In genomic region chr5:181207960-181208253, GRCh38 we compare ENCODE assay signal across 9 cellular contexts. TPM values are rescaled to one million over a fixed set of nuclear protein-coding genes. Genes with fewer than 3 reads are reported as not detected.
DNase-seq lines count a peak whose midpoint lies in the region; ATAC-seq, FAIRE-seq and TF ChIP-seq lines count a peak whose summit lies in the region.
"Had no signal": no experiment of that assay in that cellular context is flagged by ENCODE, and none has a peak within 500 bp of the region (broad histone marks: within the 10 kb centered on the region; RNA-seq: fewer than 3 reads in every experiment).

No MANE protein-coding gene starts in this region.

- 10% methylated on average over 3 of the region's 3 CpGs for WGBS in A549 (ENCODE audit: missing lambda C conversion rate)
- 27 to 32% methylated on average over 3 of the region's 3 CpGs for WGBS in GM23248 (ENCODE audit: low coverage in 1 of 2, low lambda C conversion rate in 2 of 2, missing lambda C conversion rate in 2 of 2), 2 experiments

- no peak overlapping the region for H3K27ac ChIP-seq in A549
- peak overlapping the region; percentile 85 for H3K27ac ChIP-seq in GM23248

- H4K20me1 ChIP-seq in GM23248 (ENCODE audit: insufficient read depth), result no peaks in the 10 kb centered on the region

- H3K79me2 ChIP-seq in GM23248 (ENCODE audit: insufficient read depth), result no peaks in the 10 kb centered on the region

- POLR2A ChIA-PET in A549 (lab: Yijun Ruan, JAX), result interaction anchor here (0.6 to 6.7 kb wide), 6 partner anchors 9 to 402 kb away, joined by 3 to 159 read pairs (median 14); partner anchors contain the start of gene TRIM41
- POLR2A ChIA-PET in activated CD8-positive, alpha-beta T cell treated with anti-CD3 and anti-CD28 coated beads, Interleukin-2, amount 10 ng/mL, durations not matched to agents 7 days and 5 days (lab: Charles Lee), result interaction anchor here (1.0 to 5.3 kb wide), 8 partner anchors 8 to 377 kb away, joined by 3 to 40 read pairs (median 14); partner anchors contain the start of genes TRIM41 and TRIM52

- H3K9me2 ChIP-seq in GM23248 (ENCODE audit: insufficient read depth), result no peaks in the 10 kb centered on the region

- peaks cover 4% of the 10 kb centered on the region for H3K36me3 Mint-ChIP-seq in activated CD8-positive, alpha-beta T cell treated with anti-CD3 and anti-CD28 coated beads, Interleukin-2, amount 10 ng/mL, durations not matched to agents 7 days and 5 days (ENCODE audit: low read depth)
- H3K36me3 Mint-ChIP-seq in mesothelial cell of epicardium, result no peaks in the 10 kb centered on the region

- H3K27ac Mint-ChIP-seq in activated CD8-positive, alpha-beta T cell treated with anti-CD3 and anti-CD28 coated beads, Interleukin-2, amount 10 ng/mL, durations not matched to agents 7 days and 5 days, result peak overlapping the region; percentile 86
- no peak overlapping the region for H3K27ac Mint-ChIP-seq in mesothelial cell of epicardium

- CTCF ChIA-PET in A549 (lab: Yijun Ruan, JAX), result interaction anchor here (0.7 to 2.6 kb wide), 9 partner anchors 11 to 476 kb away, joined by 3 to 33 read pairs (median 4); no protein-coding TSS in a partner anchor
- CTCF ChIA-PET in activated CD8-positive, alpha-beta T cell treated with anti-CD3 and anti-CD28 coated beads, Interleukin-2, amount 10 ng/mL, durations not matched to agents 7 days and 5 days (lab: Charles Lee), result interaction anchor here (0.8 to 5.5 kb wide), 9 partner anchors 8 to 39 kb away, joined by 3 to 78 read pairs (median 8); partner anchors contain the start of gene TRIM41

- H3K4me1 Mint-ChIP-seq in activated CD8-positive, alpha-beta T cell treated with anti-CD3 and anti-CD28 coated beads, Interleukin-2, amount 10 ng/mL, durations not matched to agents 7 days and 5 days (ENCODE audit: low read depth), result peaks cover 40% of the 10 kb centered on the region
- peaks cover 22% of the 10 kb centered on the region for H3K4me1 Mint-ChIP-seq in mesothelial cell of epicardium

- no peak for TF ChIP-seq CTCF in A549 (IDR thresholded peaks at IDR 0.05)
- no peak for TF ChIP-seq CTCF in mesothelial cell of epicardium (IDR thresholded peaks at IDR 0.05; ENCODE audit: unreplicated experiment)

- TF ChIP-seq POLR2A in A549 (IDR thresholded peaks at IDR 0.05; ENCODE audit: low read length), result no peak

- ATAC-seq in A549, result no peak
- ATAC-seq in activated CD8-positive, alpha-beta T cell treated with anti-CD3 and anti-CD28 coated beads, Interleukin-2, amount 10 ng/mL, durations not matched to agents 7 days and 5 days, result no peak
- ATAC-seq in esophagus mucosa, result no peak

- H3K4me3 Mint-ChIP-seq in activated CD8-positive, alpha-beta T cell treated with anti-CD3 and anti-CD28 coated beads, Interleukin-2, amount 10 ng/mL, durations not matched to agents 7 days and 5 days, result peak overlapping the region; percentile 78
- H3K4me3 Mint-ChIP-seq in mesothelial cell of epicardium, result peak overlapping the region; percentile 73

- no peak for FAIRE-seq in A549 (lab: Jason Lieb, UNC)
- no peak for FAIRE-seq in urothelium cell line (lab: Jason Lieb, UNC)

- peaks cover 22% of the 10 kb centered on the region for H3K27me3 Mint-ChIP-seq in activated CD8-positive, alpha-beta T cell treated with anti-CD3 and anti-CD28 coated beads, Interleukin-2, amount 10 ng/mL, durations not matched to agents 7 days and 5 days (ENCODE audit: low read depth)
- H3K27me3 Mint-ChIP-seq in mesothelial cell of epicardium (ENCODE audit: low read depth), result peaks cover 38% of the 10 kb centered on the region

- H3F3A ChIP-seq in GM23248 (ENCODE audit: insufficient read depth), result peaks cover 22% of the 10 kb centered on the region

- H3K9me3 Mint-ChIP-seq in activated CD8-positive, alpha-beta T cell treated with anti-CD3 and anti-CD28 coated beads, Interleukin-2, amount 10 ng/mL, durations not matched to agents 7 days and 5 days (ENCODE audit: insufficient read depth), result no peaks in the 10 kb centered on the region
- H3K9me3 Mint-ChIP-seq in mesothelial cell of epicardium, result no peaks in the 10 kb centered on the region

- DNase-seq in A549 (ENCODE audit: low read depth in 1 of 2, low spot score in 1 of 2) (no peak), GM23248 (no peak), mesothelial cell of epicardium (ENCODE audit: low spot score in 2 of 2, unreplicated experiment in 2 of 2) (no peak), NCI-H748 treated with DMSO at 0.1 percent for 48 hours (lab: John Stamatoyannopoulos, UW) (no peak), cerebellum (ENCODE audit: low spot score) (no peak), urothelium cell line (ENCODE audit: low spot score) (no peak)
- DNase-seq in activated CD8-positive, alpha-beta T cell treated with anti-CD3 and anti-CD28 coated beads, Interleukin-2, amount 10 ng/mL, durations not matched to agents 7 days and 5 days, result no peak
- DNase-seq: NCI-H1417 treated with DMSO at 0.1 percent for 48 hours had no signal

- H3K9me3 ChIP-seq in A549 (no peaks in the 10 kb centered on the region), GM23248 (ENCODE audit: low read depth) (no peaks in the 10 kb centered on the region)

- H3K4me1 ChIP-seq in A549 (peaks cover 15% of the 10 kb centered on the region), GM23248 (ENCODE audit: insufficient read depth) (no peaks in the 10 kb centered on the region)

- no peak for TF ChIP-seq RAD21 in A549 (conservative IDR thresholded peaks at IDR 0.05 in 1 of 2, IDR thresholded peaks at IDR 0.05 in 1 of 2)

- H3K4me2 ChIP-seq in A549, result peak overlapping the region; percentile 44
- H3K4me2 ChIP-seq in GM23248 (ENCODE audit: unreplicated experiment), result no peak overlapping the region

- no peak overlapping the region for H2AFZ ChIP-seq in GM23248

- no peak overlapping the region; the same call in 1 of the 2 replicates for H3K9ac ChIP-seq in GM23248

- no peak overlapping the region for H3K4me3 ChIP-seq in A549
- peak overlapping the region; percentile 77; the same call in 1 of the 2 replicates for H3K4me3 ChIP-seq in GM23248

- TF ChIP-seq EP300 in A549 (IDR thresholded peaks at IDR 0.05), result no peak

- H3K36me3 ChIP-seq in GM23248 (ENCODE audit: low read depth), result no peaks in the 10 kb centered on the region

- H3K27me3 ChIP-seq in GM23248 (replicated peaks; ENCODE audit: insufficient read depth), result no peaks in the 10 kb centered on the region

- in situ Hi-C loops in GM23248 (cut with MboI), result no loop called here

TF ChIP-seq in A549, 52 proteins besides CTCF, POLR2A, EP300 and RAD21 (continues in another document):
- no peak for TF ChIP-seq RFX5 (IDR thresholded peaks at IDR 0.05)

RNA-seq across cellular contexts. Expression of gene TRIM7, which starts 2.9 kb away (rescaled TPM):
- polyA plus RNA-seq in A549 (2011; rRNA removed) (20.4 and 30.7 TPM in 2 replicates), A549 (2017; fragmentation: RNase III; extraction: RNeasy Plus Mini Kit Qiagen cat#74134 plus additional on column Dnase treatment) (21.8 to 23.2 TPM (median 23.1 TPM) in 3 replicates), GM23248 (2016; fragmentation: Nextera tagmentation; extraction: Ambion mirVana) (2.5 and 3.1 TPM in 2 replicates)
- 27.2 and 28.7 TPM in 2 replicates for polyA plus RNA-seq in A549 (2012; cell fraction: cytosol; rRNA removed)
- polyA plus RNA-seq in A549 (2012; cell fraction: nucleus; rRNA removed), result 20.4 and 25.4 TPM in 2 replicates
- 5.3 and 5.6 TPM in 2 replicates for polyA minus RNA-seq in A549 (2011; rRNA and poly(A)+ RNA removed)
- total RNA-seq in GM23248 (2014; rRNA removed; shearing (Covaris generic)), result 1.4 and 6.8 TPM in 2 replicates
- total RNA-seq in activated CD8-positive, alpha-beta T cell treated with anti-CD3 and anti-CD28 coated beads, Interleukin-2, amount 10 ng/mL, durations not matched to agents 7 days and 5 days, result 1 to 10 TPM; 1.1 to 1.5 TPM
- total RNA-seq in mesothelial cell of epicardium (0.57 to 0.72 TPM (median 0.62 TPM) in 3 replicates), esophagus mucosa (36.9 TPM), cerebellum (3.0 TPM)

RNA-seq across cellular contexts. Expression of gene TRIM41, which starts 15.2 kb away (rescaled TPM):
- polyA plus RNA-seq in A549 (2011; rRNA removed), result 17.0 and 22.7 TPM in 2 replicates
- polyA plus RNA-seq in A549 (2012; cell fraction: cytosol; rRNA removed), result 21.6 and 22.2 TPM in 2 replicates
- polyA plus RNA-seq in A549 (2012; cell fraction: nucleus; rRNA removed), result 73.3 and 77.6 TPM in 2 replicates
- polyA plus RNA-seq in A549 (2017; fragmentation: RNase III; extraction: RNeasy Plus Mini Kit Qiagen cat#74134 plus additional on column Dnase treatment), result 29.7 to 35.0 TPM (median 32.5 TPM) in 3 replicates
- 10.5 and 11.3 TPM in 2 replicates for polyA minus RNA-seq in A549 (2011; rRNA and poly(A)+ RNA removed)
- 17.5 and 18.6 TPM in 2 replicates for total RNA-seq in GM23248 (2014; rRNA removed; shearing (Covaris generic))
- 3.8 and 4.3 TPM in 2 replicates for polyA plus RNA-seq in GM23248 (2016; fragmentation: Nextera tagmentation; extraction: Ambion mirVana)
- 10 to 100 TPM; 40.0 to 44.7 TPM for total RNA-seq in activated CD8-positive, alpha-beta T cell treated with anti-CD3 and anti-CD28 coated beads, Interleukin-2, amount 10 ng/mL, durations not matched to agents 7 days and 5 days
- 27.9 to 28.1 TPM (median 27.9 TPM) in 3 replicates for total RNA-seq in mesothelial cell of epicardium
- total RNA-seq in esophagus mucosa, result 16.4 TPM
- total RNA-seq in cerebellum, result 13.5 TPM

RNA-seq across cellular contexts. Expression of gene RACK1, which starts 35.8 kb away (rescaled TPM):
- polyA plus RNA-seq in A549 (2011; rRNA removed) (3,139 and 4,035 TPM in 2 replicates), A549 (2017; fragmentation: RNase III; extraction: RNeasy Plus Mini Kit Qiagen cat#74134 plus additional on column Dnase treatment) (2,466 to 2,717 TPM (median 2,590 TPM) in 3 replicates), GM23248 (2016; fragmentation: Nextera tagmentation; extraction: Ambion mirVana) (837 and 864 TPM in 2 replicates)
- 4,808 and 5,207 TPM in 2 replicates for polyA plus RNA-seq in A549 (2012; cell fraction: cytosol; rRNA removed)
- 3,506 and 3,565 TPM in 2 replicates for polyA plus RNA-seq in A549 (2012; cell fraction: nucleus; rRNA removed)
- 6,906 and 9,556 TPM in 2 replicates for polyA minus RNA-seq in A549 (2011; rRNA and poly(A)+ RNA removed)
- 2,598 and 3,224 TPM in 2 replicates for total RNA-seq in GM23248 (2014; rRNA removed; shearing (Covaris generic))
- total RNA-seq in activated CD8-positive, alpha-beta T cell treated with anti-CD3 and anti-CD28 coated beads, Interleukin-2, amount 10 ng/mL, durations not matched to agents 7 days and 5 days, result 1,000 to 10,000 TPM; 1,796 to 1,942 TPM
- total RNA-seq in mesothelial cell of epicardium (2,008 to 2,083 TPM (median 2,030 TPM) in 3 replicates), esophagus mucosa (1,941 TPM), cerebellum (2,116 TPM)

RNA-seq across cellular contexts. Expression of gene TRIM52, which starts 53.0 kb away (rescaled TPM):
- polyA plus RNA-seq in A549 (2011; rRNA removed) (10.9 and 11.1 TPM in 2 replicates), A549 (2017; fragmentation: RNase III; extraction: RNeasy Plus Mini Kit Qiagen cat#74134 plus additional on column Dnase treatment) (10.9 to 13.1 TPM (median 12.1 TPM) in 3 replicates), GM23248 (2016; fragmentation: Nextera tagmentation; extraction: Ambion mirVana) (4.1 and 5.3 TPM in 2 replicates)
- 4.7 and 5.8 TPM in 2 replicates for polyA plus RNA-seq in A549 (2012; cell fraction: cytosol; rRNA removed)
- polyA plus RNA-seq in A549 (2012; cell fraction: nucleus; rRNA removed), result 7.5 and 7.7 TPM in 2 replicates
- 7.5 and 8.8 TPM in 2 replicates for polyA minus RNA-seq in A549 (2011; rRNA and poly(A)+ RNA removed)
- total RNA-seq in GM23248 (2014; rRNA removed; shearing (Covaris generic)), result 6.6 and 7.8 TPM in 2 replicates
- 10 to 100 TPM; 22.4 to 23.2 TPM for total RNA-seq in activated CD8-positive, alpha-beta T cell treated with anti-CD3 and anti-CD28 coated beads, Interleukin-2, amount 10 ng/mL, durations not matched to agents 7 days and 5 days
- total RNA-seq in mesothelial cell of epicardium (12.8 to 14.6 TPM (median 13.3 TPM) in 3 replicates), esophagus mucosa (2.7 TPM), cerebellum (19.9 TPM)
